In the genomic region with DNA sequence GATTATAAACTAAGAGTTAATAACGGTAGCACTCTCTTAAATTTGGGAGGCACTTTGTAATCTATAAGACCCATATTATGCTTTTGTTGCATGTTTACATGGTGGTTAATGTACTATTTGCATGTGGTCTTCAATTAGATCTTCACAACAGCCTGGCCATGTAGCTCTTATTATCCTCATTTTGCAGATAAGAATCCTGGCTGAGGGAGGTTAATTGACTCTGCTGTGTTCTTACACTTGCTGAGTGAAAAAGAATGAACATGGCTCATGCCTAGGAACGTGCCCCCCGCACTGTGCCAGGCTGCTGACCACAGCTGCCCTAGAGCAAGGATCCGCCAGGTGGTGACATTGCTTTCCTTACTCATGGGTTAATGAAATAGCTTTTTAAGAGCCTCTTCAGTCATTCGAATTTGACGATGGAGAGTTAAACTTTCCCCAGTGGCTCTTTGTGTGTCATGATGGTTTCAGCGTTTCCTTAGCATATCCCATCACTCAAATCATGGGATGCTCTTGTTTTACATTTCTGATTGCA, we compare ENCODE assay signal across 1 cellular context.
TF ChIP-seq lines count a peak whose summit lies in the region.

No MANE protein-coding gene starts in this region.

TF ChIP-seq in WTC11, 78 proteins besides CTCF, POLR2A, EP300 and RAD21:
- no peak for TF ChIP-seq AFF4 (CRISPR knock-in tag; IDR thresholded peaks at IDR 0.05; ENCODE audit: borderline replicate concordance)
- TF ChIP-seq, protein P1, sequence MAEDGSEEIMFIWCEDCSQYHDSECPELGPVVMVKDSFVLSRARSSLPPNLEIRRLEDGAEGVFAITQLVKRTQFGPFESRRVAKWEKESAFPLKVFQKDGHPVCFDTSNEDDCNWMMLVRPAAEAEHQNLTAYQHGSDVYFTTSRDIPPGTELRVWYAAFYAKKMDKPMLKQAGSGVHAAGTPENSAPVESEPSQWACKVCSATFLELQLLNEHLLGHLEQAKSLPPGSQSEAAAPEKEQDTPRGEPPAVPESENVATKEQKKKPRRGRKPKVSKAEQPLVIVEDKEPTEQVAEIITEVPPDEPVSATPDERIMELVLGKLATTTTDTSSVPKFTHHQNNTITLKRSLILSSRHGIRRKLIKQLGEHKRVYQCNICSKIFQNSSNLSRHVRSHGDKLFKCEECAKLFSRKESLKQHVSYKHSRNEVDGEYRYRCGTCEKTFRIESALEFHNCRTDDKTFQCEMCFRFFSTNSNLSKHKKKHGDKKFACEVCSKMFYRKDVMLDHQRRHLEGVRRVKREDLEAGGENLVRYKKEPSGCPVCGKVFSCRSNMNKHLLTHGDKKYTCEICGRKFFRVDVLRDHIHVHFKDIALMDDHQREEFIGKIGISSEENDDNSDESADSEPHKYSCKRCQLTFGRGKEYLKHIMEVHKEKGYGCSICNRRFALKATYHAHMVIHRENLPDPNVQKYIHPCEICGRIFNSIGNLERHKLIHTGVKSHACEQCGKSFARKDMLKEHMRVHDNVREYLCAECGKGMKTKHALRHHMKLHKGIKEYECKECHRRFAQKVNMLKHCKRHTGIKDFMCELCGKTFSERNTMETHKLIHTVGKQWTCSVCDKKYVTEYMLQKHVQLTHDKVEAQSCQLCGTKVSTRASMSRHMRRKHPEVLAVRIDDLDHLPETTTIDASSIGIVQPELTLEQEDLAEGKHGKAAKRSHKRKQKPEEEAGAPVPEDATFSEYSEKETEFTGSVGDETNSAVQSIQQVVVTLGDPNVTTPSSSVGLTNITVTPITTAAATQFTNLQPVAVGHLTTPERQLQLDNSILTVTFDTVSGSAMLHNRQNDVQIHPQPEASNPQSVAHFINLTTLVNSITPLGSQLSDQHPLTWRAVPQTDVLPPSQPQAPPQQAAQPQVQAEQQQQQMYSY (CRISPR knock-in tag; IDR thresholded peaks at IDR 0.05), result no peak
- no peak for TF ChIP-seq SOX15 (CRISPR knock-in tag; IDR thresholded peaks at IDR 0.05)
- no peak for TF ChIP-seq ZMAT4 (CRISPR knock-in tag; IDR thresholded peaks at IDR 0.05)
- no peak for TF ChIP-seq USF2 (CRISPR knock-in tag; IDR thresholded peaks at IDR 0.05)
- no peak for TF ChIP-seq TEAD1 (CRISPR knock-in tag; IDR thresholded peaks at IDR 0.05)
- no peak for TF ChIP-seq CBFB (CRISPR knock-in tag; IDR thresholded peaks at IDR 0.05; ENCODE audit: low read depth)
- TF ChIP-seq GRHL2 (CRISPR knock-in tag; IDR thresholded peaks at IDR 0.05; ENCODE audit: insufficient replicate concordance, severe bottlenecking), result no peak
- TF ChIP-seq MXD4 (CRISPR knock-in tag; IDR thresholded peaks at IDR 0.05; ENCODE audit: borderline replicate concordance), result no peak
- TF ChIP-seq, protein P2, sequence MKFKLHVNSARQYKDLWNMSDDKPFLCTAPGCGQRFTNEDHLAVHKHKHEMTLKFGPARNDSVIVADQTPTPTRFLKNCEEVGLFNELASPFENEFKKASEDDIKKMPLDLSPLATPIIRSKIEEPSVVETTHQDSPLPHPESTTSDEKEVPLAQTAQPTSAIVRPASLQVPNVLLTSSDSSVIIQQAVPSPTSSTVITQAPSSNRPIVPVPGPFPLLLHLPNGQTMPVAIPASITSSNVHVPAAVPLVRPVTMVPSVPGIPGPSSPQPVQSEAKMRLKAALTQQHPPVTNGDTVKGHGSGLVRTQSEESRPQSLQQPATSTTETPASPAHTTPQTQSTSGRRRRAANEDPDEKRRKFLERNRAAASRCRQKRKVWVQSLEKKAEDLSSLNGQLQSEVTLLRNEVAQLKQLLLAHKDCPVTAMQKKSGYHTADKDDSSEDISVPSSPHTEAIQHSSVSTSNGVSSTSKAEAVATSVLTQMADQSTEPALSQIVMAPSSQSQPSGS (CRISPR knock-in tag; IDR thresholded peaks at IDR 0.05; ENCODE audit: borderline replicate concordance, low read depth), result no peak
- TF ChIP-seq, protein P3, sequence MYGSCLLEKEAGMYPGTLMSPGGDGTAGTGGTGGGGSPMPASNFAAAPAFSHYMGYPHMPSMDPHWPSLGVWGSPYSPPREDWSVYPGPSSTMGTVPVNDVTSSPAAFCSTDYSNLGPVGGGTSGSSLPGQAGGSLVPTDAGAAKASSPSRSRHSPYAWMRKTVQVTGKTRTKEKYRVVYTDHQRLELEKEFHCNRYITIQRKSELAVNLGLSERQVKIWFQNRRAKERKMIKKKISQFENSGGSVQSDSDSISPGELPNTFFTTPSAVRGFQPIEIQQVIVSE (CRISPR knock-in tag; IDR thresholded peaks at IDR 0.05; ENCODE audit: borderline replicate concordance), result no peak
- TF ChIP-seq SMAD3 (CRISPR knock-in tag; IDR thresholded peaks at IDR 0.05; ENCODE audit: borderline replicate concordance), result no peak
- no peak for TF ChIP-seq ZNF317 (CRISPR knock-in tag; IDR thresholded peaks at IDR 0.05; ENCODE audit: borderline replicate concordance, low read depth)
- TF ChIP-seq, protein P4, sequence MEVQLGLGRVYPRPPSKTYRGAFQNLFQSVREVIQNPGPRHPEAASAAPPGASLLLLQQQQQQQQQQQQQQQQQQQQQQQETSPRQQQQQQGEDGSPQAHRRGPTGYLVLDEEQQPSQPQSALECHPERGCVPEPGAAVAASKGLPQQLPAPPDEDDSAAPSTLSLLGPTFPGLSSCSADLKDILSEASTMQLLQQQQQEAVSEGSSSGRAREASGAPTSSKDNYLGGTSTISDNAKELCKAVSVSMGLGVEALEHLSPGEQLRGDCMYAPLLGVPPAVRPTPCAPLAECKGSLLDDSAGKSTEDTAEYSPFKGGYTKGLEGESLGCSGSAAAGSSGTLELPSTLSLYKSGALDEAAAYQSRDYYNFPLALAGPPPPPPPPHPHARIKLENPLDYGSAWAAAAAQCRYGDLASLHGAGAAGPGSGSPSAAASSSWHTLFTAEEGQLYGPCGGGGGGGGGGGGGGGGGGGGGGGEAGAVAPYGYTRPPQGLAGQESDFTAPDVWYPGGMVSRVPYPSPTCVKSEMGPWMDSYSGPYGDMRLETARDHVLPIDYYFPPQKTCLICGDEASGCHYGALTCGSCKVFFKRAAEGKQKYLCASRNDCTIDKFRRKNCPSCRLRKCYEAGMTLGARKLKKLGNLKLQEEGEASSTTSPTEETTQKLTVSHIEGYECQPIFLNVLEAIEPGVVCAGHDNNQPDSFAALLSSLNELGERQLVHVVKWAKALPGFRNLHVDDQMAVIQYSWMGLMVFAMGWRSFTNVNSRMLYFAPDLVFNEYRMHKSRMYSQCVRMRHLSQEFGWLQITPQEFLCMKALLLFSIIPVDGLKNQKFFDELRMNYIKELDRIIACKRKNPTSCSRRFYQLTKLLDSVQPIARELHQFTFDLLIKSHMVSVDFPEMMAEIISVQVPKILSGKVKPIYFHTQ (CRISPR knock-in tag; IDR thresholded peaks at IDR 0.05), result no peak
- TF ChIP-seq, protein P5, sequence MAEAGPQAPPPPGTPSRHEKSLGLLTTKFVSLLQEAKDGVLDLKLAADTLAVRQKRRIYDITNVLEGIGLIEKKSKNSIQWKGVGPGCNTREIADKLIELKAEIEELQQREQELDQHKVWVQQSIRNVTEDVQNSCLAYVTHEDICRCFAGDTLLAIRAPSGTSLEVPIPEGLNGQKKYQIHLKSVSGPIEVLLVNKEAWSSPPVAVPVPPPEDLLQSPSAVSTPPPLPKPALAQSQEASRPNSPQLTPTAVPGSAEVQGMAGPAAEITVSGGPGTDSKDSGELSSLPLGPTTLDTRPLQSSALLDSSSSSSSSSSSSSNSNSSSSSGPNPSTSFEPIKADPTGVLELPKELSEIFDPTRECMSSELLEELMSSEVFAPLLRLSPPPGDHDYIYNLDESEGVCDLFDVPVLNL (CRISPR knock-in tag; IDR thresholded peaks at IDR 0.05; ENCODE audit: borderline replicate concordance, low read depth), result no peak
- TF ChIP-seq FOXJ3 (CRISPR knock-in tag; IDR thresholded peaks at IDR 0.05; ENCODE audit: borderline replicate concordance), result no peak
- TF ChIP-seq NR1H2 (CRISPR knock-in tag; IDR thresholded peaks at IDR 0.05), result no peak
- no peak for TF ChIP-seq ZNF425 (CRISPR knock-in tag; conservative IDR thresholded peaks at IDR 0.05)
